Comparison of ENCODE assay signal across 23 cellular contexts in the genomic region with DNA sequence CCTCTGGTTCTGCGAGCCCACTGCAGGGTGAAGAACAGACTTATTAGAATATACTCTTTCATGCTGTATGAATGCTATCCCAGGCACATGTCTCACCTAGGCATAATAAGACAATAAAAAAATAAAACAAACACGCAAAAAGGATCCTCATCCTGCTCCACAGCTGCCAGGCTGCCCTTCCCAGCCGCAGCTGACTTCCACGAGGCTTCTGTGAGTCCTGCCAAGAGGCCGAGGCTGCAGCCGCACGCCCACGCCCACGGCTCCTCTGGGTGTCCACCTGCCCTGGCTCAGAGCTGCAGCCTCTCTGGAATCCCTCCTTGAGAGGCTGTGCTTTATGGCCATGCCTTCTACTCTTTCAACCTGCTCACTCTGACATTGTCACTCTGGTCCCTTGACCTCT. TPM values are rescaled to one million over a fixed set of nuclear protein-coding genes. Genes with fewer than 3 reads are reported as not detected.
DNase-seq lines count a peak whose midpoint lies in the region; ATAC-seq and TF ChIP-seq lines count a peak whose summit lies in the region.
"Had no signal": no experiment of that assay in that cellular context is flagged by ENCODE, and none has a peak within 500 bp of the region (broad histone marks: within the 10 kb centered on the region; RNA-seq: fewer than 3 reads in every experiment).

No MANE protein-coding gene starts in this region.

- no peak overlapping the region for H4K91ac ChIP-seq in neuronal stem cell (ENCODE audit: low read depth, low read length, poor library complexity)

- H3K23ac ChIP-seq in neuronal stem cell (ENCODE audit: low read depth, low read length, poor library complexity): no peak overlapping the region

- H3K14ac ChIP-seq in neuronal stem cell (ENCODE audit: low read length): no peak overlapping the region

- no peak overlapping the region for H3K4me2 ChIP-seq in neuronal stem cell (ENCODE audit: insufficient read depth, low read length, poor library complexity, severe bottlenecking)

- TF ChIP-seq CTCF in GM13977 (IDR thresholded peaks at IDR 0.05; ENCODE audit: extremely low read depth, insufficient read depth, missing control alignments): no peak
- no peak for TF ChIP-seq CTCF in VCaP (conservative IDR thresholded peaks at IDR 0.05)
- no peak for TF ChIP-seq CTCF in heart left ventricle (IDR thresholded peaks at IDR 0.05)

- no peak overlapping the region for H2BK120ac ChIP-seq in neuronal stem cell (ENCODE audit: low read depth, low read length)

- no peak overlapping the region for H2BK15ac ChIP-seq in neuronal stem cell (ENCODE audit: low read length)

- H3K36me3 ChIP-seq in neuronal stem cell (replicated peaks in 1 of 2; ENCODE audit: control insufficient read depth in 2 of 2, insufficient read depth in 2 of 2, low read length in 2 of 2) (no peaks in the 10 kb centered on the region), heart left ventricle (no peaks in the 10 kb centered on the region)

- H3K4me1 ChIP-seq in neuronal stem cell (ENCODE audit: control insufficient read depth in 2 of 2, insufficient read depth in 1 of 2, low read depth in 1 of 2, low read length in 2 of 2) (peaks cover 6 to 17% of the 10 kb centered on the region in 2 donors), heart left ventricle (peaks cover 4 to 23% (median 19%) of the 10 kb centered on the region in 12 donors)

- no peak overlapping the region for H3K4me3 ChIP-seq in neuronal stem cell (ENCODE audit: low read length in 2 of 2)
- H3K4me3 ChIP-seq in heart left ventricle: no peak overlapping the region
- H3K4me3 ChIP-seq: body of pancreas had no signal

- no peak overlapping the region for H4K8ac ChIP-seq in neuronal stem cell (ENCODE audit: low read depth, low read length)

- in situ Hi-C loops in GM13977 (cut with MboI; ENCODE audit: low pct_unique_long_range_greater_than_20kb, low sequenced_read_pairs, unreplicated experiment): loop anchor here (10.0 kb wide), 1 partner anchor 52 kb away; no protein-coding TSS in a partner anchor

- no peak overlapping the region for H2AK5ac ChIP-seq in neuronal stem cell (ENCODE audit: low read depth, low read length)

- H3K27me3 ChIP-seq in neuronal stem cell (ENCODE audit: control insufficient read depth in 3 of 3, insufficient read depth in 3 of 3, low read depth in 1 of 3, low read length in 3 of 3) (peaks cover 0 to 49% (median 0%) of the 10 kb centered on the region in 3 experiments), heart left ventricle (peaks cover 0 to 17% (median 3%) of the 10 kb centered on the region in 9 donors)
- H3K27me3 ChIP-seq: body of pancreas had no signal

- no peaks in the 10 kb centered on the region for H3K79me1 ChIP-seq in neuronal stem cell (ENCODE audit: low read depth, low read length)

- peak overlapping the region; percentile 4 for H3K18ac ChIP-seq in neuronal stem cell (ENCODE audit: low read length)

- no peak for ATAC-seq in heart left ventricle
- no peak for ATAC-seq in HG03095 (IDR thresholded peaks at IDR 0.05; ENCODE audit: unreplicated experiment)
- ATAC-seq in GM18867 (IDR thresholded peaks at IDR 0.05; ENCODE audit: unreplicated experiment): no peak
- ATAC-seq: activated CD4-positive, CD25-positive, alpha-beta regulatory T cell treated with anti-CD3 and anti-CD28 coated beads, Interleukin-2, amount 50 U/mL, for 24 hours; activated T-cell treated with anti-CD3 and anti-CD28 coated beads, Interleukin-2, amount 50 U/mL, for 72 hours; body of pancreas had no signal

- H2AFZ ChIP-seq in neuronal stem cell (ENCODE audit: low read length): no peak overlapping the region

- no peak overlapping the region for H2BK12ac ChIP-seq in neuronal stem cell (ENCODE audit: low read length)

- no peak overlapping the region for H2BK5ac ChIP-seq in neuronal stem cell (ENCODE audit: low read length)

- H3K9ac ChIP-seq in neuronal stem cell (ENCODE audit: low read depth, low read length, poor library complexity): no peak overlapping the region

- intact Hi-C loops in heart left ventricle (cut with DNase I): loop anchor here in 2 of 10 donors (5.0 to 10.0 kb wide), 3 partner anchors 79 to 192 kb away; a partner anchor contains a TSS

- no CpG with 5 or more reads among the region's 9 CpGs for WGBS in neuronal stem cell (ENCODE audit: extremely low coverage in 2 of 2, insufficient read length in 2 of 2, insufficient replicate concordance in 1 of 2), 2 donors
- WGBS in heart left ventricle, 4 donors: 56 to 68% (median 62%) methylated on average over 9 of the region's 9 CpGs

- H3K9me3 ChIP-seq in neuronal stem cell (replicated peaks in 1 of 2; ENCODE audit: control insufficient read depth in 2 of 2, insufficient read depth in 1 of 2, low read depth in 1 of 2, low read length in 2 of 2): no peaks in the 10 kb centered on the region
- H3K9me3 ChIP-seq in heart left ventricle: no peaks in the 10 kb centered on the region
- H3K9me3 ChIP-seq: body of pancreas had no signal

- DNase-seq in 8988T (peak; percentile 9), GM13977 (ENCODE audit: low spot score) (peak; percentile 8), neuronal stem cell (ENCODE audit: low spot score) (no peak), heart left ventricle (no peak), H4 (ENCODE audit: low spot score) (no peak)
- DNase-seq: activated CD8-positive, alpha-beta memory T cell treated with anti-CD3 and anti-CD28 coated beads for 24 hours; activated T-cell treated with anti-CD3 and anti-CD28 coated beads, Interleukin-2, amount 50 U/mL, for 72 hours; body of pancreas; COR-L47; kidney glomerular epithelial cell; NCI-H1436; NCI-H226; nephron progenitor cell; stimulated activated CD4-positive, alpha-beta T cell treated with anti-CD3 and anti-CD28 coated beads, Interleukin-12 subunit alpha, Interleukin-12 subunit beta, amount 100 ng/mL, for 4 hours; stimulated activated CD8-positive, alpha-beta memory T cell treated with anti-CD3 and anti-CD28 coated beads, Interleukin-4, amount 100 ng/mL, for 48 hours had no signal

- no peak for TF ChIP-seq POLR2A in heart left ventricle (IDR thresholded peaks at IDR 0.05)

- no peak overlapping the region for H3K4ac ChIP-seq in neuronal stem cell (ENCODE audit: low read length)

- H3K27ac ChIP-seq in VCaP (peak overlapping the region; percentile 95), neuronal stem cell (replicated peaks; ENCODE audit: low read length) (no peak overlapping the region), heart left ventricle (no peak overlapping the region)
- H3K27ac ChIP-seq: body of pancreas had no signal

RNA-seq across cellular contexts. Expression of a gene that starts 6.9 kb away (rescaled TPM):
- 0.38 TPM for polyA plus RNA-seq in neuronal stem cell (2013, experiment 1 of 2)
- 0.18 TPM for polyA plus RNA-seq in neuronal stem cell (2013, experiment 2 of 2)
- total RNA-seq in heart left ventricle: under 1 TPM in 3 of 9 donors, not detected in 6; 0.29 to 0.52 (median 0.32) TPM
- under 1 TPM; 0.08 to 0.65 TPM for polyA plus RNA-seq in heart left ventricle
- total RNA-seq in H4 (2014; rRNA removed; shearing (Covaris generic)): not detected in 2 replicates
- total RNA-seq: activated T-cell treated with anti-CD3 and anti-CD28 coated beads, Interleukin-2, amount 50 U/mL, for 72 hours; Daoy; HT-29; RPMI7951; subcutaneous adipose tissue had no signal

RNA-seq across cellular contexts. Expression of a gene that starts 16.6 kb away (rescaled TPM):
- 16.4 TPM for polyA plus RNA-seq in neuronal stem cell (2013, experiment 1 of 2)
- 15.2 TPM for polyA plus RNA-seq in neuronal stem cell (2013, experiment 2 of 2)
- 10 to 100 TPM; 18.9 to 46.7 (median 24.1) TPM for total RNA-seq in heart left ventricle
- polyA plus RNA-seq in heart left ventricle: 100 to 1,000 TPM in 1 of 2 donors, 10 to 100 TPM in 1; 22.1 to 108 TPM
- 57.5 and 63.0 TPM in 2 replicates for total RNA-seq in H4 (2014; rRNA removed; shearing (Covaris generic))

RNA-seq across cellular contexts. Expression of a gene that starts 35.1 kb away (rescaled TPM):
- 46.2 TPM for polyA plus RNA-seq in neuronal stem cell (2013, experiment 1 of 2)
- polyA plus RNA-seq in neuronal stem cell (2013, experiment 2 of 2): 44.5 TPM
- total RNA-seq in heart left ventricle: 100 to 1,000 TPM in 2 of 9 donors, 10 to 100 TPM in 7; 22.0 to 140 (median 42.0) TPM
- 10 to 100 TPM; 59.5 to 66.3 TPM for polyA plus RNA-seq in heart left ventricle
- 0.16 and 0.54 TPM in 2 replicates for total RNA-seq in H4 (2014; rRNA removed; shearing (Covaris generic))

Comparison
In these comparisons a context has a peak if more than half of its experiments do, and no peak if none do; other contexts are left out.
1. DNase-seq: peak in 8988T (single experiment) and GM13977 (single experiment); none in neuronal stem cell (single experiment), heart left ventricle (0 of 5) and H4 (single experiment).
2. RNA of a gene that starts 35.1 kb away (total RNA-seq): 22.0 to 140 TPM in heart left ventricle; 0.16 to 0.54 TPM in H4; every median in the first group is over 10 times any median in the second.